ENCODE assay signal across 1 cellular context in genomic region chr1:54121482-54122130, GRCh38.
TF ChIP-seq lines count a peak whose summit lies in the region.

No MANE protein-coding gene starts in this region.

TF ChIP-seq in HepG2, 621 proteins besides CTCF, POLR2A, EP300 and RAD21 (continued from another document and continues in another):
- 0 out of 2 replicates have a peak, but pooled peaks have one; percentile 18 for TF ChIP-seq NFKBIZ (CRISPR knock-in tag; IDR thresholded peaks at IDR 0.05)
- peak; percentile 89 for TF ChIP-seq ZNF563 (CRISPR knock-in tag; IDR thresholded peaks at IDR 0.05)
- TF ChIP-seq ZNF276 (CRISPR knock-in tag; IDR thresholded peaks at IDR 0.05; ENCODE audit: low read depth), result no peak
- TF ChIP-seq MEIS1 (CRISPR knock-in tag; IDR thresholded peaks at IDR 0.05; ENCODE audit: borderline replicate concordance), result no peak; the same call in 1 of the 2 replicates
- no peak for TF ChIP-seq BATF2 (CRISPR knock-in tag; IDR thresholded peaks at IDR 0.05)
- no peak for TF ChIP-seq ZNF652 (CRISPR knock-in tag; IDR thresholded peaks at IDR 0.05; ENCODE audit: borderline replicate concordance, low read depth)
- no peak for TF ChIP-seq ZNF879 (CRISPR knock-in tag; IDR thresholded peaks at IDR 0.05)
- no peak for TF ChIP-seq PBX3 (CRISPR knock-in tag; IDR thresholded peaks at IDR 0.05; ENCODE audit: borderline replicate concordance)
- 0 out of 2 replicates have a peak, but pooled peaks have one; percentile 49 for TF ChIP-seq EED (CRISPR knock-in tag; IDR thresholded peaks at IDR 0.05)
- TF ChIP-seq ZNF749 (CRISPR knock-in tag; IDR thresholded peaks at IDR 0.05; ENCODE audit: borderline replicate concordance), result no peak
- TF ChIP-seq ZNF598 (CRISPR knock-in tag; IDR thresholded peaks at IDR 0.05; ENCODE audit: borderline replicate concordance), result no peak
- TF ChIP-seq USF2 (IDR thresholded peaks at IDR 0.05; ENCODE audit: low read depth, low read length), result no peak
- TF ChIP-seq USF2 (CRISPR knock-in tag; IDR thresholded peaks at IDR 0.05; ENCODE audit: borderline replicate concordance), result no peak
- no peak for TF ChIP-seq FOXK2 (IDR thresholded peaks at IDR 0.05)
- TF ChIP-seq ZNF616 (CRISPR knock-in tag; IDR thresholded peaks at IDR 0.05; ENCODE audit: low read depth), result no peak
- no peak for TF ChIP-seq GPBP1L1 (CRISPR knock-in tag; IDR thresholded peaks at IDR 0.05)
- no peak for TF ChIP-seq ZNF839 (CRISPR knock-in tag; IDR thresholded peaks at IDR 0.05; ENCODE audit: borderline replicate concordance)
- TF ChIP-seq ZNF768 (CRISPR knock-in tag; IDR thresholded peaks at IDR 0.05), result peak; percentile 18; the same call in 1 of the 2 replicates
- TF ChIP-seq ZBTB43 (CRISPR knock-in tag; conservative IDR thresholded peaks at IDR 0.05), result no peak
- peak; percentile 85 for TF ChIP-seq STAG1 (CRISPR knock-in tag; IDR thresholded peaks at IDR 0.05)
- TF ChIP-seq ZFP1 (CRISPR knock-in tag; IDR thresholded peaks at IDR 0.05), result no peak
- no peak for TF ChIP-seq ZNF317 (CRISPR knock-in tag; IDR thresholded peaks at IDR 0.05)
- TF ChIP-seq MTA1 (CRISPR knock-in tag; IDR thresholded peaks at IDR 0.05; ENCODE audit: borderline replicate concordance), result no peak
- TF ChIP-seq SETDB1 (CRISPR knock-in tag; IDR thresholded peaks at IDR 0.05; ENCODE audit: borderline replicate concordance), result no peak
- peak; percentile 54; the same call in 1 of the 2 replicates for TF ChIP-seq KDM5B (CRISPR knock-in tag; IDR thresholded peaks at IDR 0.05; ENCODE audit: borderline replicate concordance)
- TF ChIP-seq NFYB (CRISPR knock-in tag; IDR thresholded peaks at IDR 0.05), result no peak
- TF ChIP-seq ZNF335 (CRISPR knock-in tag; IDR thresholded peaks at IDR 0.05), result no peak
- no peak for TF ChIP-seq JUNB (CRISPR knock-in tag; IDR thresholded peaks at IDR 0.05; ENCODE audit: borderline replicate concordance)
- no peak for TF ChIP-seq ZNF564 (CRISPR knock-in tag; IDR thresholded peaks at IDR 0.05)
- no peak for TF ChIP-seq SPEN (CRISPR knock-in tag; IDR thresholded peaks at IDR 0.05; ENCODE audit: low read depth)
- no peak for TF ChIP-seq MZF1 (CRISPR knock-in tag; IDR thresholded peaks at IDR 0.05; ENCODE audit: borderline replicate concordance)
- TF ChIP-seq ZNF577 (CRISPR knock-in tag; IDR thresholded peaks at IDR 0.05; ENCODE audit: borderline replicate concordance, low read depth), result no peak
- TF ChIP-seq PATZ1 (CRISPR knock-in tag; IDR thresholded peaks at IDR 0.05), result peak; percentile 35; the same call in 1 of the 2 replicates
- TF ChIP-seq PRDM10 (CRISPR knock-in tag; IDR thresholded peaks at IDR 0.05; ENCODE audit: low read depth), result 0 out of 2 replicates have a peak, but pooled peaks have one; percentile 49
- no peak for TF ChIP-seq ZNF761 (CRISPR knock-in tag; conservative IDR thresholded peaks at IDR 0.05)
- TF ChIP-seq ATF1 (CRISPR knock-in tag; IDR thresholded peaks at IDR 0.05), result no peak
- TF ChIP-seq HIVEP1 (CRISPR knock-in tag; IDR thresholded peaks at IDR 0.05), result 0 out of 2 replicates have a peak, but pooled peaks have one; percentile 33
- TF ChIP-seq PRDM4 (CRISPR knock-in tag; IDR thresholded peaks at IDR 0.05; ENCODE audit: borderline replicate concordance), result no peak
- no peak for TF ChIP-seq ZNF138 (CRISPR knock-in tag; IDR thresholded peaks at IDR 0.05; ENCODE audit: low read depth)
- peak; percentile 54; the same call in 1 of the 2 replicates for TF ChIP-seq ZNF263 (CRISPR knock-in tag; IDR thresholded peaks at IDR 0.05)
- TF ChIP-seq NCOA5 (CRISPR knock-in tag; IDR thresholded peaks at IDR 0.05), result no peak
- TF ChIP-seq FIP1L1 (IDR thresholded peaks at IDR 0.05; ENCODE audit: borderline replicate concordance, insufficient read depth, low read depth, low read length), result no peak
- no peak; the same call in 1 of the 2 replicates for TF ChIP-seq ETV5 (CRISPR knock-in tag; IDR thresholded peaks at IDR 0.05; ENCODE audit: borderline replicate concordance)
- no peak for TF ChIP-seq LCORL (IDR thresholded peaks at IDR 0.05)
- peak; percentile 52; the same call in 1 of the 2 replicates for TF ChIP-seq LCORL (CRISPR knock-in tag; IDR thresholded peaks at IDR 0.05)
- peak; percentile 42 for TF ChIP-seq GATAD2A (CRISPR knock-in tag; IDR thresholded peaks at IDR 0.05)
- no peak for TF ChIP-seq TMF1 (CRISPR knock-in tag; IDR thresholded peaks at IDR 0.05; ENCODE audit: low read depth)
- TF ChIP-seq ZNF792 (CRISPR knock-in tag; IDR thresholded peaks at IDR 0.05), result peak; percentile 53; the same call in 1 of the 2 replicates
- no peak; the same call in 1 of the 2 replicates for TF ChIP-seq ZNF777 (CRISPR knock-in tag; IDR thresholded peaks at IDR 0.05)
- TF ChIP-seq TAF1 (CRISPR knock-in tag; IDR thresholded peaks at IDR 0.05), result peak; percentile 14; the same call in 1 of the 2 replicates
- TF ChIP-seq ZNF160 (CRISPR knock-in tag; IDR thresholded peaks at IDR 0.05), result no peak
- TF ChIP-seq ZZZ3 (CRISPR knock-in tag; IDR thresholded peaks at IDR 0.05; ENCODE audit: borderline replicate concordance), result no peak
- no peak for TF ChIP-seq ZFP36L1 (CRISPR knock-in tag; IDR thresholded peaks at IDR 0.05)
